In genomic region chr4:185106353-185106752, GRCh38 we compare ENCODE assay signal across 25 cellular contexts.
"Had no signal": no experiment of that assay in that cellular context is flagged by ENCODE, and none has a peak within 500 bp of the region (broad histone marks: within the 10 kb centered on the region; RNA-seq: fewer than 3 reads in every experiment).

No MANE protein-coding gene starts in this region.

- H3K27me3 ChIP-seq: dorsolateral prefrontal cortex, gastroesophageal sphincter, heart right ventricle, neural progenitor cell, testis, tibial artery had no signal

- H3K36me3 Mint-ChIP-seq: immature natural killer cell; naive B cell; natural killer cell treated with Interleukin-12 subunit alpha and Interleukin-12 subunit beta and Interleukin-15 and Interleukin-18, amount 100 ng/mL, for 72 hours; neural progenitor cell; stimulated activated memory B cell treated with anti-CD40 and anti-IgM and Interleukin-4, amounts not matched to agents 10 μg/mL and 1 μg/mL and 100 μg/mL, for 72 hours; type B pancreatic cell had no signal

- H3K4me1 Mint-ChIP-seq: immature natural killer cell; naive B cell; stimulated activated memory B cell treated with anti-CD40 and anti-IgM and Interleukin-4, amounts not matched to agents 10 μg/mL and 1 μg/mL and 100 μg/mL, for 72 hours had no signal

- H3K27me3 Mint-ChIP-seq: type B pancreatic cell had no signal

- H3K36me3 ChIP-seq: gastroesophageal sphincter, heart right ventricle, lower lobe of right lung, neural progenitor cell, tibial artery had no signal

- H3K4me3 Mint-ChIP-seq: immature natural killer cell; naive B cell; natural killer cell treated with Interleukin-12 subunit alpha and Interleukin-12 subunit beta and Interleukin-15 and Interleukin-18, amount 100 ng/mL, for 72 hours; neural progenitor cell; stimulated activated memory B cell treated with anti-CD40 and anti-IgM and Interleukin-4, amounts not matched to agents 10 μg/mL and 1 μg/mL and 100 μg/mL, for 72 hours; type B pancreatic cell had no signal

- ATAC-seq: esophagus mucosa; gastroesophageal sphincter; heart right ventricle; left ventricle myocardium superior; lower lobe of right lung; natural killer cell treated with Interleukin-12 subunit alpha and Interleukin-12 subunit beta and Interleukin-15 and Interleukin-18, amount 100 ng/mL, for 72 hours; sciatic nerve; stimulated activated memory B cell treated with anti-CD40 and anti-IgM and Interleukin-4, amounts not matched to agents 10 μg/mL and 1 μg/mL and 100 μg/mL, for 72 hours; stimulated activated naive CD8-positive, alpha-beta T cell treated with anti-CD3 and anti-CD28 coated beads, Interleukin-15, Interleukin-2, amounts not matched to agents 100 U/mL and 50 U/mL, for 24 hours had no signal

- H3K9me3 Mint-ChIP-seq: immature natural killer cell; naive B cell; natural killer cell treated with Interleukin-12 subunit alpha and Interleukin-12 subunit beta and Interleukin-15 and Interleukin-18, amount 100 ng/mL, for 72 hours; neural progenitor cell; stimulated activated memory B cell treated with anti-CD40 and anti-IgM and Interleukin-4, amounts not matched to agents 10 μg/mL and 1 μg/mL and 100 μg/mL, for 72 hours had no signal

- DNase-seq: dorsolateral prefrontal cortex; effector CD4-positive, alpha-beta T cell; foreskin fibroblast; heart right ventricle; hippocampal formation; immature natural killer cell; islet precursor cell; left ventricle myocardium superior; lower lobe of right lung; naive B cell; stimulated activated CD4-positive, alpha-beta T cell treated with anti-CD3 and anti-CD28 coated beads, Interleukin-4, amount 100 ng/mL, for 4 hours; stimulated activated naive CD8-positive, alpha-beta T cell treated with anti-CD3 and anti-CD28 coated beads, Interleukin-15, Interleukin-2, amounts not matched to agents 100 U/mL and 50 U/mL, for 24 hours; substantia nigra; testis; tibial artery had no signal

- H3K4me3 ChIP-seq: dorsolateral prefrontal cortex, gastroesophageal sphincter, heart right ventricle, lower lobe of right lung, neural progenitor cell, testis, tibial artery had no signal

- H3K4me1 ChIP-seq: lower lobe of right lung, neural progenitor cell, parathyroid adenoma, testis had no signal

- H2AFZ ChIP-seq: neural progenitor cell, parathyroid adenoma had no signal

- H3K27ac ChIP-seq: dorsolateral prefrontal cortex, epithelial cell of prostate, gastroesophageal sphincter, heart right ventricle, lower lobe of right lung, neural progenitor cell, parathyroid adenoma, testis, tibial artery had no signal

- H3K9me3 ChIP-seq: gastroesophageal sphincter, heart right ventricle, lower lobe of right lung, testis, tibial artery had no signal

- H3K9ac ChIP-seq: neural progenitor cell, parathyroid adenoma had no signal

- H3K27ac Mint-ChIP-seq: immature natural killer cell; naive B cell; natural killer cell treated with Interleukin-12 subunit alpha and Interleukin-12 subunit beta and Interleukin-15 and Interleukin-18, amount 100 ng/mL, for 72 hours; neural progenitor cell; progenitor cell of endocrine pancreas; stimulated activated memory B cell treated with anti-CD40 and anti-IgM and Interleukin-4, amounts not matched to agents 10 μg/mL and 1 μg/mL and 100 μg/mL, for 72 hours; type B pancreatic cell had no signal

- H3K79me2 ChIP-seq: parathyroid adenoma had no signal

- H3K4me2 ChIP-seq: neural progenitor cell had no signal
